ENCODE assay signal across 16 cellular contexts in genomic region chr16:24507959-24508358, GRCh38. TPM values are rescaled to one million over a fixed set of nuclear protein-coding genes. Genes with fewer than 3 reads are reported as not detected.
DNase-seq lines count a peak whose midpoint lies in the region; ATAC-seq and TF ChIP-seq lines count a peak whose summit lies in the region.
"Had no signal": no experiment of that assay in that cellular context is flagged by ENCODE, and none has a peak within 500 bp of the region (broad histone marks: within the 10 kb centered on the region; RNA-seq: fewer than 3 reads in every experiment).

No MANE protein-coding gene starts in this region.

- WGBS in heart right ventricle, 2 donors: 71 to 76% methylated on average over 5 of the region's 5 CpGs

- H3K27me3 Mint-ChIP-seq in naive thymus-derived CD8-positive, alpha-beta T cell: peaks cover 0 to 14% (median 7%) of the 10 kb centered on the region in 5 donors

- no peaks in the 10 kb centered on the region for H3K36me3 ChIP-seq in RWPE2 (ENCODE audit: low read depth)
- no peaks in the 10 kb centered on the region for H3K36me3 ChIP-seq in heart right ventricle
- H3K36me3 ChIP-seq: BLaER1 treated with 17β-estradiol and CSF1 and Interleukin-3, amounts not matched to agents 10 nM and 100 nM had no signal

- DNase-seq in NCI-H748 (lab: John Stamatoyannopoulos, UW; ENCODE audit: unreplicated experiment) (peak; percentile 23), NCI-H748 treated with DMSO at 0.1 percent for 48 hours (lab: John Stamatoyannopoulos, UW) (no peak), RWPE2 (ENCODE audit: low spot score) (no peak), myocyte (ENCODE audit: low read depth) (peak; percentile 23), heart right ventricle (no peak)
- no peak for DNase-seq in activated naive CD4-positive, alpha-beta T cell treated with anti-CD3 and anti-CD28 coated beads, Interleukin-2, amount 50 U/mL, for 16 hours
- DNase-seq in naive thymus-derived CD8-positive, alpha-beta T cell: no peak
- DNase-seq: 8988T; CD4-positive, CD25-positive, alpha-beta regulatory T cell; DMS 273 treated with DMSO at 0.1 percent for 48 hours; DMS79; H7 had no signal

- H3K27me3 ChIP-seq in RWPE2 (ENCODE audit: insufficient read depth, poor library complexity, severe bottlenecking) (no peaks in the 10 kb centered on the region), heart right ventricle (peaks cover 0 to 24% (median 16%) of the 10 kb centered on the region in 7 donors)
- H3K27me3 ChIP-seq: BLaER1 treated with 17β-estradiol and CSF1 and Interleukin-3, amounts not matched to agents 10 nM and 100 nM had no signal

- H3K27ac ChIP-seq in RWPE2 (ENCODE audit: poor library complexity, severe bottlenecking): peak overlapping the region; percentile 31
- no peak overlapping the region for H3K27ac ChIP-seq in heart right ventricle

- POLR2A ChIA-PET in naive thymus-derived CD8-positive, alpha-beta T cell (lab: Charles Lee): no interaction called here

- H3K9me3 ChIP-seq in RWPE2 (ENCODE audit: severe bottlenecking) (no peaks in the 10 kb centered on the region), heart right ventricle (no peaks in the 10 kb centered on the region)
- H3K9me3 ChIP-seq: BLaER1 treated with 17β-estradiol and CSF1 and Interleukin-3, amounts not matched to agents 10 nM and 100 nM had no signal

- intact Hi-C loops in heart right ventricle (cut with DNase I): loop anchor here in 8 of 10 donors (10.0 kb wide), 3 partner anchors 253 to 713 kb away; partner anchors contain the start of gene CACNG3 (in 2 of the 8)

- H3K4me1 ChIP-seq in RWPE2 (ENCODE audit: insufficient read depth, poor library complexity, severe bottlenecking): no peaks in the 10 kb centered on the region
- no peaks in the 10 kb centered on the region for H3K4me1 ChIP-seq in heart right ventricle

- TF ChIP-seq CTCF in RWPE2 (IDR thresholded peaks at IDR 0.05; ENCODE audit: poor library complexity, severe bottlenecking) (no peak), heart right ventricle (IDR thresholded peaks at IDR 0.05) (no peak)

- ATAC-seq in RWPE2 (ENCODE audit: low read depth) (no peak), heart right ventricle (no peak)
- no peak for ATAC-seq in naive thymus-derived CD8-positive, alpha-beta T cell
- ATAC-seq: GM12878, GM23338 had no signal

- H3K4me3 Mint-ChIP-seq in naive thymus-derived CD8-positive, alpha-beta T cell: no peak overlapping the region
- H3K4me3 Mint-ChIP-seq: CD4-positive, CD25-positive, alpha-beta regulatory T cell; GM23338; IgD-negative memory B cell had no signal

- H3K4me3 ChIP-seq in RWPE2 (ENCODE audit: severe bottlenecking) (no peak overlapping the region), heart right ventricle (no peak overlapping the region)
- H3K4me3 ChIP-seq: BLaER1 treated with 17β-estradiol and CSF1 and Interleukin-3, amounts not matched to agents 10 nM and 100 nM; GM12878; GM23338 had no signal

- H3K4me1 Mint-ChIP-seq in naive thymus-derived CD8-positive, alpha-beta T cell: peaks cover 0 to 1% (median 0%) of the 10 kb centered on the region in 4 donors
- H3K4me1 Mint-ChIP-seq: CD4-positive, CD25-positive, alpha-beta regulatory T cell; IgD-negative memory B cell had no signal

- no peak overlapping the region for H3K27ac Mint-ChIP-seq in naive thymus-derived CD8-positive, alpha-beta T cell
- H3K27ac Mint-ChIP-seq: CD4-positive, CD25-positive, alpha-beta regulatory T cell; GM23338; IgD-negative memory B cell had no signal

- H3K36me3 Mint-ChIP-seq in naive thymus-derived CD8-positive, alpha-beta T cell: no peaks in the 10 kb centered on the region
- H3K36me3 Mint-ChIP-seq: CD4-positive, CD25-positive, alpha-beta regulatory T cell; IgD-negative memory B cell had no signal

- H3K9me3 Mint-ChIP-seq in naive thymus-derived CD8-positive, alpha-beta T cell: no peaks in the 10 kb centered on the region
- H3K9me3 Mint-ChIP-seq: CD4-positive, CD25-positive, alpha-beta regulatory T cell; GM23338; IgD-negative memory B cell had no signal

RNA-seq across cellular contexts. Expression of gene RBBP6, which starts 31.4 kb away (rescaled TPM):
- total RNA-seq in myocyte: 38.4 and 56.4 TPM in 2 replicates
- 11.3 TPM for polyA plus RNA-seq in myocyte (2012)
- 100 to 1,000 TPM; 114 to 115 TPM for total RNA-seq in naive thymus-derived CD8-positive, alpha-beta T cell
- polyA plus RNA-seq in naive thymus-derived CD8-positive, alpha-beta T cell: 10 to 100 TPM; 15.7 to 20.5 (median 16.1) TPM
- 10 to 100 TPM; 26.8 to 50.3 (median 33.1) TPM for total RNA-seq in heart right ventricle
- 10 to 100 TPM; 18.9 to 35.8 TPM for polyA plus RNA-seq in heart right ventricle

Comparison
In these comparisons a context has a peak if more than half of its experiments do, and no peak if none do; other contexts are left out.
1. DNase-seq: peak in NCI-H748 (single experiment) and myocyte (single experiment); none in NCI-H748 treated with DMSO at 0.1 percent for 48 hours (single experiment), RWPE2 (single experiment), activated naive CD4-positive, alpha-beta T cell treated with anti-CD3 and anti-CD28 coated beads, Interleukin-2, amount 50 U/mL, for 16 hours (single experiment), naive thymus-derived CD8-positive, alpha-beta T cell (0 of 10) and heart right ventricle (0 of 2).